Comparison of ENCODE assay signal across 1 cellular context in genomic region chr4:56828784-56829535, GRCh38.
TF ChIP-seq lines count a peak whose summit lies in the region.

No MANE protein-coding gene starts in this region.

TF ChIP-seq in SK-N-SH treated with all-trans-retinoic acid at 6 μM for 48 hours, 23 proteins besides CTCF, POLR2A, EP300 and RAD21 (continued from another document):
- TF ChIP-seq ZFP30 (CRISPR knock-in tag; IDR thresholded peaks at IDR 0.05) = no peak
